In the genomic region with DNA sequence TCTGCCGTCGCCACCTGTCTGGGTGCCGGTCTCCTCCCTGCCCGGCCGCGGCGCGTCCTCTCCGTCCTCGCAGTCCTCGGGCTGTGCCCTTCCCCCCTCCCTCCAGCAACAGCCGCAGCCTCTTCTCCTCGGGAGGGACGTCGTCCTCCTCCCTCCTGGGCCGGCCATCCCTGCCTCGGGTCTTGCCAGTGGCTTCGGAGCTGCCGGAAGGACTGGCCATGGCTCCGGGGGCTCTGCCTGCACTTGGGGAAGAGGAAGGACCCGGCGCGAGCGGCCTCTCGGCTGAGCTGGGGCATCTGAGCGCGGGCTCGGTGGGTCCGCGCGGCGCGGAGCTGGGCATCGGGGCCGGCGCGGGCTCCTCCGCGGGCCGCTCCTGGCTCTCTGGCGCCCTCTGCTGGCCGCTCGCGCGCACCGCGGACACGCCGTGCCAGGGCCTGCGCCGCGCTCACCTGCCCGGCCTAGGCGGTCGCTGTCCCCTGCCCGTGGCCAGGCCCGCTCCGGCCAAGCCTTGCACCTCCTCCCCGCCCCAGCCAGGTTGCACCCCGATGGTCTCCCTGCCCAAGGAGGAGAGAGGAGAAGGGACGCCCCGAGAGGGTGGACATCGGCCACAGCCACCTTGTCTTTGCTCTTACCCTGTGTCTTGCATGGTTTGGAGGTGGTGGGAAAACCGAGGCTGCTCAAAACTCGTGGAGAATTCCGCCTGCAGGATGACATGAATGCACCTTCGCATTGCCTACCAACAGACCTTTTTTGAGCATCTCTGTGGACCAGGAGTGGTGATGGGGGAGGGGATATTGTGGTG, we compare ENCODE assay signal across 8 cellular contexts.
A peak's percentile ranks its signal among the peaks of the same experiment; 100 is the strongest.
DNase-seq lines count a peak whose midpoint lies in the region; TF ChIP-seq lines count a peak whose summit lies in the region.
"Not testable (repeated sequence)": the region's sequence is repeated elsewhere in the genome, so short reads cannot be mapped to it uniquely, and the experiment has no call there.

No MANE protein-coding gene starts in this region.

- H3K27me3 ChIP-seq in ACC112 (ENCODE audit: insufficient read depth, low read length): peaks cover 15% of the 10 kb centered on the region; the same call in 1 of the 2 replicates

- DNase-seq in GM13977 (ENCODE audit: low spot score) (peak; percentile 39), NCI-H2227 treated with DMSO at 0.1 percent for 48 hours (lab: John Stamatoyannopoulos, UW) (peak; percentile 2), astrocyte of the hippocampus (ENCODE audit: low read depth, low spot score) (peak; percentile 55), head of caudate nucleus (peak in 37 of 42 donors; percentile 1 to 80 (median 48)), myocyte (ENCODE audit: low read depth) (peak; percentile 4)
- DNase-seq in activated CD4-positive, alpha-beta T cell treated with anti-CD3 and anti-CD28 coated beads, Interleukin-2, amount 50 U/mL, for 1 hour: peak; percentile 34
- DNase-seq in stimulated activated CD4-positive, alpha-beta T cell treated with anti-CD3 and anti-CD28 coated beads, Interleukin-2, amount 100 ng/mL, for 48 hours: peak; percentile 44 to 50

- TF ChIP-seq CTCF in GM13977 (IDR thresholded peaks at IDR 0.05; ENCODE audit: extremely low read depth, insufficient read depth, missing control alignments): peak; percentile 74

- intact Hi-C loops in head of caudate nucleus (cut with DNase I): not testable (repeated sequence)

- H3K79me2 ChIP-seq in ACC112 (ENCODE audit: control insufficient read depth, insufficient read depth, low read length, unreplicated experiment): not testable (repeated sequence)

- H3K4me1 ChIP-seq in ACC112 (ENCODE audit: control insufficient read depth, insufficient read depth, low read length, unreplicated experiment): not testable (repeated sequence)

- in situ Hi-C loops in GM13977 (cut with MboI; ENCODE audit: low pct_unique_long_range_greater_than_20kb, low sequenced_read_pairs, unreplicated experiment): not testable (repeated sequence)

- H3K27ac ChIP-seq in ACC112 (ENCODE audit: low read depth, low read length): not testable (repeated sequence)

- not testable (repeated sequence) for H2AFZ ChIP-seq in ACC112 (ENCODE audit: low read length, unreplicated experiment)

- not testable (repeated sequence) for H3K36me3 ChIP-seq in ACC112 (ENCODE audit: insufficient read depth, low read length)

- H3K4me3 ChIP-seq in ACC112 (ENCODE audit: low read depth, low read length): peak overlapping the region; percentile 43

Comparison
In these comparisons a context has a peak if more than half of its experiments do, and no peak if none do; other contexts are left out.
1. DNase-seq: peak in every context shown above with its lines; median percentile 55 in astrocyte of the hippocampus; 48 in head of caudate nucleus; 47 in stimulated activated CD4-positive, alpha-beta T cell treated with anti-CD3 and anti-CD28 coated beads, Interleukin-2, amount 100 ng/mL, for 48 hours; 39 in GM13977; 34 in activated CD4-positive, alpha-beta T cell treated with anti-CD3 and anti-CD28 coated beads, Interleukin-2, amount 50 U/mL, for 1 hour; 4 in myocyte; 2 in NCI-H2227 treated with DMSO at 0.1 percent for 48 hours.